8 cellular contexts compared by ENCODE assay signal in genomic region chr15:70023064-70023768, GRCh38.
DNase-seq lines count a peak whose midpoint lies in the region; ATAC-seq and TF ChIP-seq lines count a peak whose summit lies in the region.

No MANE protein-coding gene starts in this region.

- H3K4me1 Mint-ChIP-seq in IgD-negative memory B cell (peaks cover 28 to 55% (median 51%) of the 10 kb centered on the region in 3 donors), activated B cell treated with CpG ODN at 0.5 μM for 24 hours (peaks cover 46% of the 10 kb centered on the region)
- H3K4me1 Mint-ChIP-seq in effector memory CD8-positive, alpha-beta T cell (ENCODE audit: low read depth in 2 of 2) = peaks cover 25% of the 10 kb centered on the region in 2 donors

- H4K20me1 ChIP-seq in DND-41 (ENCODE audit: insufficient read depth, low read length) = no peaks in the 10 kb centered on the region; the same call in none of the 2 replicates

- H3K27ac ChIP-seq in DND-41 (ENCODE audit: low read length) (no peak overlapping the region), sigmoid colon (peak overlapping the region; percentile 66 to 78 (median 73))

- H3K9me3 ChIP-seq in DND-41 (ENCODE audit: insufficient read depth, low read length, severe bottlenecking) = peaks cover 4% of the 10 kb centered on the region
- no peaks in the 10 kb centered on the region for H3K9me3 ChIP-seq in sigmoid colon

- TF ChIP-seq POLR2A in sigmoid colon (IDR thresholded peaks at IDR 0.05) = no peak

- TF ChIP-seq CTCF in DND-41 (IDR thresholded peaks at IDR 0.05; ENCODE audit: borderline replicate concordance, extremely low read depth, low read length, poor library complexity, severe bottlenecking) (no peak), activated B cell treated with CpG ODN at 0.5 μM for 24 hours (IDR thresholded peaks at IDR 0.05) (no peak), sigmoid colon (IDR thresholded peaks at IDR 0.05) (no peak)

- CTCF ChIA-PET in activated B cell treated with CpG ODN at 0.5 μM for 24 hours (lab: Charles Lee) = interaction anchor here (1.1 to 1.2 kb wide), 2 partner anchors 43 to 444 kb away, joined by 3 to 5 read pairs; no protein-coding TSS in a partner anchor

- POLR2A ChIA-PET in activated B cell treated with CpG ODN at 0.5 μM for 24 hours (lab: Charles Lee) = interaction anchor here (0.8 to 3.3 kb wide), 5 partner anchors 12 to 465 kb away, joined by 3 to 22 read pairs (median 7); no protein-coding TSS in a partner anchor

- H3K27ac Mint-ChIP-seq in IgD-negative memory B cell (peak overlapping the region; percentile 30 to 97 (median 80)), activated B cell treated with CpG ODN at 0.5 μM for 24 hours (peak overlapping the region; percentile 75)
- peak overlapping the region; percentile 84 to 94 for H3K27ac Mint-ChIP-seq in effector memory CD8-positive, alpha-beta T cell

- peaks cover 3% of the 10 kb centered on the region for H3K27me3 Mint-ChIP-seq in IgD-negative memory B cell
- peaks cover 2% of the 10 kb centered on the region for H3K27me3 Mint-ChIP-seq in activated B cell treated with CpG ODN at 0.5 μM for 24 hours
- H3K27me3 Mint-ChIP-seq in effector memory CD8-positive, alpha-beta T cell = peaks cover 0 to 11% of the 10 kb centered on the region in 2 donors

- no peaks in the 10 kb centered on the region for H3K9me3 Mint-ChIP-seq in IgD-negative memory B cell
- no peaks in the 10 kb centered on the region for H3K9me3 Mint-ChIP-seq in activated B cell treated with CpG ODN at 0.5 μM for 24 hours
- no peaks in the 10 kb centered on the region for H3K9me3 Mint-ChIP-seq in effector memory CD8-positive, alpha-beta T cell

- H3K9ac ChIP-seq in DND-41 (ENCODE audit: low read depth, low read length) = no peak overlapping the region

- no peaks in the 10 kb centered on the region for H3K36me3 ChIP-seq in DND-41 (ENCODE audit: insufficient read depth, low read length)
- no peaks in the 10 kb centered on the region for H3K36me3 ChIP-seq in sigmoid colon

- no peaks in the 10 kb centered on the region for H3K27me3 ChIP-seq in DND-41 (ENCODE audit: insufficient read depth, low read length, poor library complexity)
- H3K27me3 ChIP-seq in sigmoid colon = no peaks in the 10 kb centered on the region

- DNase-seq in DND-41 (peak; percentile 32), activated B cell treated with CpG ODN at 0.5 μM for 24 hours (no peak), sigmoid colon (no peak), iPS-NIHi11 (ENCODE audit: low spot score) (no peak)
- peak; percentile 66 to 69 (median 69) for DNase-seq in effector memory CD8-positive, alpha-beta T cell

- no peak overlapping the region for H3K4me2 ChIP-seq in DND-41 (ENCODE audit: insufficient read depth, low read length)

- no peak overlapping the region for H2AFZ ChIP-seq in DND-41 (ENCODE audit: low read depth, low read length)

- H3K4me3 Mint-ChIP-seq in IgD-negative memory B cell = peak overlapping the region; percentile 0 to 91 (median 66)
- peak overlapping the region; percentile 21 for H3K4me3 Mint-ChIP-seq in activated B cell treated with CpG ODN at 0.5 μM for 24 hours
- peak overlapping the region; percentile 59 to 64 for H3K4me3 Mint-ChIP-seq in effector memory CD8-positive, alpha-beta T cell

- H3K79me2 ChIP-seq in DND-41 (ENCODE audit: insufficient read depth, low read length) = no peaks in the 10 kb centered on the region

- intact Hi-C loops in activated B cell treated with CpG ODN at 0.5 μM for 24 hours (cut with micrococcal nuclease) = loop anchor here (1.0 kb wide), 1 partner anchor 12 kb away; no protein-coding TSS in a partner anchor
- intact Hi-C loops in sigmoid colon (cut with DNase I) = loop anchor here (5.0 to 10.0 kb wide), 3 partner anchors 39 to 342 kb away; no protein-coding TSS in a partner anchor

- TF ChIP-seq EP300 in sigmoid colon (IDR thresholded peaks at IDR 0.05) = no peak

- H3K36me3 Mint-ChIP-seq in IgD-negative memory B cell (peaks cover 1% of the 10 kb centered on the region), activated B cell treated with CpG ODN at 0.5 μM for 24 hours (ENCODE audit: low read depth) (no peaks in the 10 kb centered on the region)
- H3K36me3 Mint-ChIP-seq in effector memory CD8-positive, alpha-beta T cell (ENCODE audit: insufficient read depth) = peaks cover 8% of the 10 kb centered on the region

- H3K4me1 ChIP-seq in DND-41 (ENCODE audit: insufficient read depth, low read length) = no peaks in the 10 kb centered on the region
- H3K4me1 ChIP-seq in sigmoid colon = peaks cover 0 to 38% (median 38%) of the 10 kb centered on the region in 4 donors

- 73 to 77% methylated on average over 7 of the region's 7 CpGs for WGBS in sigmoid colon, 2 donors

- ATAC-seq in DND-41 (ENCODE audit: insufficient read depth, low read depth) (peak; percentile 96), GM21423 (IDR thresholded peaks at IDR 0.05; ENCODE audit: unreplicated experiment) (peak; percentile 89), activated B cell treated with CpG ODN at 0.5 μM for 24 hours (ENCODE audit: low read depth) (peak; percentile 76), GM18519 (IDR thresholded peaks at IDR 0.05; ENCODE audit: low FRiP score, unreplicated experiment) (no peak)
- peak; percentile 95 for ATAC-seq in effector memory CD8-positive, alpha-beta T cell (replicated peaks)

- H3K4me3 ChIP-seq in DND-41 (ENCODE audit: low read depth in 1 of 2, low read length in 2 of 2) (no peak overlapping the region), sigmoid colon (no peak overlapping the region)

Comparison
In these comparisons a context has a peak if more than half of its experiments do, and no peak if none do; other contexts are left out.
1. DNase-seq: peak in DND-41 (single experiment) and effector memory CD8-positive, alpha-beta T cell (3 of 3); none in activated B cell treated with CpG ODN at 0.5 μM for 24 hours (single experiment), sigmoid colon (single experiment) and iPS-NIHi11 (single experiment).
2. Peak in every context shown above with its lines, with median percentiles within 50 percentile points of each other: H3K27ac Mint-ChIP-seq and H3K4me3 Mint-ChIP-seq.